11 cellular contexts compared by ENCODE assay signal in genomic region chr6:163707385-163708355, GRCh38.
DNase-seq lines count a peak whose midpoint lies in the region; ATAC-seq and TF ChIP-seq lines count a peak whose summit lies in the region.
"Had no signal": no experiment of that assay in that cellular context is flagged by ENCODE, and none has a peak within 500 bp of the region (broad histone marks: within the 10 kb centered on the region; RNA-seq: fewer than 3 reads in every experiment).

No MANE protein-coding gene starts in this region.

- 54 to 68% (median 62%) methylated on average over 18 of the region's 18 CpGs for WGBS in stomach, 5 donors

- TF ChIP-seq POLR2A in stomach (IDR thresholded peaks at IDR 0.05): no peak

- H3K9me3 Mint-ChIP-seq in natural killer cell: no peaks in the 10 kb centered on the region
- H3K9me3 Mint-ChIP-seq: stimulated activated naive CD8-positive, alpha-beta T cell treated with anti-CD3 and anti-CD28 coated beads, Interleukin-15, amount 100 ng/mL, for 72 hours; T-helper 1 cell treated with Interleukin-12 subunit alpha and Interleukin-12 subunit beta and Interleukin-4 antibody, amounts not matched to agents 30 μg/mL and 1 μg/mL, for 36 hours had no signal

- H3K4me3 Mint-ChIP-seq in natural killer cell: peak overlapping the region; percentile 66
- H3K4me3 Mint-ChIP-seq: mesothelial cell of epicardium; stimulated activated naive CD8-positive, alpha-beta T cell treated with anti-CD3 and anti-CD28 coated beads, Interleukin-15, amount 100 ng/mL, for 72 hours; T-helper 1 cell treated with Interleukin-12 subunit alpha and Interleukin-12 subunit beta and Interleukin-4 antibody, amounts not matched to agents 30 μg/mL and 1 μg/mL, for 36 hours had no signal

- H3K4me1 Mint-ChIP-seq in natural killer cell: peaks cover 39 to 55% of the 10 kb centered on the region in 2 donors

- H3K4me3 ChIP-seq in stomach: no peak overlapping the region

- no peaks in the 10 kb centered on the region for H3K27me3 Mint-ChIP-seq in natural killer cell (ENCODE audit: low read depth in 2 of 2)

- TF ChIP-seq EP300 in stomach (IDR thresholded peaks at IDR 0.05): no peak

- no peaks in the 10 kb centered on the region for H3K36me3 ChIP-seq in stomach

- H3K9me3 ChIP-seq in stomach: no peaks in the 10 kb centered on the region

- peaks cover 0 to 40% (median 29%) of the 10 kb centered on the region in 4 donors for H3K4me1 ChIP-seq in stomach

- no peak for TF ChIP-seq CTCF in natural killer cell (IDR thresholded peaks at IDR 0.05)
- TF ChIP-seq CTCF in stomach (IDR thresholded peaks at IDR 0.05): no peak

- H3K36me3 Mint-ChIP-seq in natural killer cell: no peaks in the 10 kb centered on the region
- H3K36me3 Mint-ChIP-seq: mesothelial cell of epicardium had no signal

- H3K27ac Mint-ChIP-seq in natural killer cell: peak overlapping the region in 1 of 2 donors; percentile 61
- H3K27ac Mint-ChIP-seq: mesothelial cell of epicardium; stimulated activated naive CD8-positive, alpha-beta T cell treated with anti-CD3 and anti-CD28 coated beads, Interleukin-15, amount 100 ng/mL, for 72 hours; T-helper 1 cell treated with Interleukin-12 subunit alpha and Interleukin-12 subunit beta and Interleukin-4 antibody, amounts not matched to agents 30 μg/mL and 1 μg/mL, for 36 hours had no signal

- peak overlapping the region in 1 of 5 donors; percentile 30 for H3K27ac ChIP-seq in stomach

- intact Hi-C loops in natural killer cell (cut with micrococcal nuclease): no loop called here
- intact Hi-C loops in stomach (cut with DNase I; ENCODE audit: low total_unique reads): no loop called here

- peak; percentile 44 for ATAC-seq in GM18520 (IDR thresholded peaks at IDR 0.05; ENCODE audit: unreplicated experiment)
- ATAC-seq in GM21717 (IDR thresholded peaks at IDR 0.05; ENCODE audit: unreplicated experiment): peak; percentile 41
- peak; percentile 42 for ATAC-seq in HG03571 (IDR thresholded peaks at IDR 0.05; ENCODE audit: unreplicated experiment)
- peak in 2 of 3 donors; percentile 47 to 50 for ATAC-seq in natural killer cell
- ATAC-seq: stimulated activated naive CD8-positive, alpha-beta T cell treated with anti-CD3 and anti-CD28 coated beads, Interleukin-15, amount 100 ng/mL, for 72 hours had no signal

- DNase-seq in natural killer cell: no peak
- DNase-seq in stomach: no peak
- DNase-seq in ureter (ENCODE audit: low spot score): no peak
- no peak for DNase-seq in KBM-7
- no peak for DNase-seq in NCI-H1694 treated with DMSO at 0.1 percent for 48 hours (lab: John Stamatoyannopoulos, UW)
- DNase-seq: stimulated activated naive CD8-positive, alpha-beta T cell treated with anti-CD3 and anti-CD28 coated beads, Interleukin-15, amount 100 ng/mL, for 72 hours had no signal

- H3K27me3 ChIP-seq in stomach: no peaks in the 10 kb centered on the region

- in situ Hi-C loops in KBM-7 (cut with MboI; ENCODE audit: low pct_unique_long_range_greater_than_20kb, low sequenced_read_pairs): no loop called here
